In the genomic region with DNA sequence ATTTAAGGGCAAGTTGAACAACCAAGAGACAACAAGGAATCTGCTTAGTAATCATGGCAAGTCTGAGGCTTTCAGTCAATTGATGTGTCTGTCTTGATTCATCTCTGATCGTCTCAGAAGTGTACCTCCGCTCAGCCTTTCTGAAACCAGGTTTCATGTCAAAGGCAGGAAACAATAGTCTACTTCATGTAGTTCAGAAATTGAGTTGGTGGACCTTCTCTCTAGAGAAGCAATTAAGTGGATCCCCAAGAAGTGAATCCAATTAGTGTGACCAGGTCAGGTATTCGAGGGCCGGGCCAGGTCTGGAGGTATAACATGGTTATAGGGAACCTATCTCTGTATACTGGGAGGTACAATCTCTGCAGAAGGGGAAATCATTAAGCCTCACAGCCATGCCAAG, we compare ENCODE assay signal across 11 cellular contexts. TPM values are rescaled to one million over a fixed set of nuclear protein-coding genes. Genes with fewer than 3 reads are reported as not detected.
A peak's percentile ranks its signal among the peaks of the same experiment; 100 is the strongest.
DNase-seq lines count a peak whose midpoint lies in the region; ATAC-seq, FAIRE-seq and TF ChIP-seq lines count a peak whose summit lies in the region.
"Had no signal": no experiment of that assay in that cellular context is flagged by ENCODE, and none has a peak within 500 bp of the region (broad histone marks: within the 10 kb centered on the region; RNA-seq: fewer than 3 reads in every experiment).

No MANE protein-coding gene starts in this region.

- H3K79me2 ChIP-seq in HepG2 (ENCODE audit: insufficient read depth, low read length) = no peaks in the 10 kb centered on the region

- TF ChIP-seq EP300 in HepG2 (IDR thresholded peaks at IDR 0.05; ENCODE audit: low read depth in 2 of 2, low read length in 2 of 2) = no peak
- TF ChIP-seq EP300 in HepG2 (CRISPR knock-in tag; IDR thresholded peaks at IDR 0.05; ENCODE audit: borderline replicate concordance) = no peak

- no peak for TF ChIP-seq CTCF in HepG2 (CRISPR knock-in tag; IDR thresholded peaks at IDR 0.05)

- 68% methylated on average over 4 of the region's 4 CpGs for WGBS in HepG2 (ENCODE audit: low lambda C conversion rate)

- H3K4me1 Mint-ChIP-seq in T-helper 17 cell = peaks cover 43% of the 10 kb centered on the region

- H4K20me1 ChIP-seq in HepG2 (ENCODE audit: insufficient read depth, low read length) = no peaks in the 10 kb centered on the region

- TF ChIP-seq POLR2A in GM12891 (IDR thresholded peaks at IDR 0.05; ENCODE audit: low read depth, low read length) (peak; percentile 40; the same call in 1 of the 2 replicates), HepG2 (IDR thresholded peaks at IDR 0.05; ENCODE audit: insufficient read depth in 1 of 2, low read depth in 2 of 2, low read length in 2 of 2) (no peak)

- no peak for TF ChIP-seq RAD21 in HepG2 (CRISPR knock-in tag; IDR thresholded peaks at IDR 0.05)

- no peaks in the 10 kb centered on the region for H3K36me3 ChIP-seq in HepG2 (replicated peaks in 1 of 2; ENCODE audit: control insufficient read depth in 1 of 2, insufficient read depth in 2 of 2, low read length in 2 of 2)
- H3K36me3 ChIP-seq: breast epithelium had no signal

- CTCF ChIA-PET in HepG2 (lab: Yijun Ruan, JAX; ENCODE audit: low intra/inter-chr PET ratio, low total read pairs) = no interaction called here

- H3K4me3 ChIP-seq in HepG2 (replicated peaks in 1 of 3; ENCODE audit: insufficient read depth in 1 of 3, low read depth in 2 of 3, low read length in 3 of 3) = no peak overlapping the region
- H3K4me3 ChIP-seq: breast epithelium had no signal

- in situ Hi-C loops in HepG2 (cut with HindIII; ENCODE audit: extremely low pct_ligation_motif_present, low pct_unique_long_range_greater_than_20kb) = no loop called here

- H3K9ac ChIP-seq in HepG2 (ENCODE audit: insufficient read depth, low read depth, low read length) = no peak overlapping the region

- no peaks in the 10 kb centered on the region for H3K9me3 ChIP-seq in T-helper 17 cell (ENCODE audit: control insufficient read depth, low read length, poor library complexity, severe bottlenecking)
- H3K9me3 ChIP-seq in HepG2 (ENCODE audit: low read length) = no peaks in the 10 kb centered on the region
- H3K9me3 ChIP-seq: breast epithelium had no signal

- BruUV-seq in HepG2 (replicated peaks; lab: Mats Ljungman, UMichigan) = no TSS peak

- DNase-seq in GM12891 (ENCODE audit: insufficient read length, low spot score) = no peak
- no peak for DNase-seq in GM19239 (ENCODE audit: insufficient read length, low spot score)
- DNase-seq in T-helper 17 cell = no peak
- DNase-seq in HepG2 (ENCODE audit: low spot score) = no peak
- no peak for DNase-seq in occipital lobe (lab: John Stamatoyannopoulos, UW)
- DNase-seq in NCI-H2196 (lab: John Stamatoyannopoulos, UW; ENCODE audit: unreplicated experiment) = no peak
- DNase-seq in medulla oblongata (ENCODE audit: extremely low spot score) = no peak
- DNase-seq: naive thymus-derived CD8-positive, alpha-beta T cell had no signal

- no peaks in the 10 kb centered on the region for H3K4me1 ChIP-seq in HepG2 (ENCODE audit: insufficient read depth, low read length)
- H3K4me1 ChIP-seq: breast epithelium had no signal

- intact Hi-C loops in HepG2 (cut with micrococcal nuclease; ENCODE audit: unreplicated experiment) = no loop called here

- H3K4me3 Mint-ChIP-seq in T-helper 17 cell = peak overlapping the region; percentile 76
- H3K4me3 Mint-ChIP-seq: naive thymus-derived CD8-positive, alpha-beta T cell had no signal

- H3K27ac ChIP-seq in HepG2 (ENCODE audit: extremely low read length, insufficient read depth, low read length) = no peak overlapping the region
- H3K27ac ChIP-seq: breast epithelium had no signal

- POLR2A ChIA-PET in HepG2 (lab: Yijun Ruan, JAX) = no interaction called here

- ATAC-seq in HG02885 (IDR thresholded peaks at IDR 0.05; ENCODE audit: poor library complexity, unreplicated experiment) = peak; percentile 48
- peak; percentile 40 for ATAC-seq in T-helper 17 cell
- ATAC-seq in HepG2 = no peak
- ATAC-seq: naive thymus-derived CD8-positive, alpha-beta T cell had no signal

- FAIRE-seq in GM12891 (lab: Jason Lieb, UNC) = peak; percentile 92
- FAIRE-seq in GM19239 (lab: Jason Lieb, UNC) = peak; percentile 99
- no peak for FAIRE-seq in HepG2 (lab: Jason Lieb, UNC)

- no peaks in the 10 kb centered on the region; a peak in 1 of 5 replicates for H3K27me3 ChIP-seq in HepG2 (ENCODE audit: control insufficient read depth in 1 of 2, insufficient read depth in 2 of 2, low read length in 2 of 2)
- H3K27me3 ChIP-seq: breast epithelium had no signal

- no peak overlapping the region for H2AFZ ChIP-seq in HepG2 (ENCODE audit: low read length)

- peaks cover 2% of the 10 kb centered on the region for H3K36me3 Mint-ChIP-seq in T-helper 17 cell (ENCODE audit: low read depth)

- H3K27me3 Mint-ChIP-seq in T-helper 17 cell = no peaks in the 10 kb centered on the region
- H3K27me3 Mint-ChIP-seq: naive thymus-derived CD8-positive, alpha-beta T cell had no signal

- H3K4me2 ChIP-seq in HepG2 (ENCODE audit: low read depth, low read length) = no peak overlapping the region

- peak overlapping the region; percentile 94 for H3K27ac Mint-ChIP-seq in T-helper 17 cell

TF ChIP-seq in GM12891, 5 proteins besides CTCF, POLR2A, EP300 and RAD21 (continues in another document):
- TF ChIP-seq POLR2AphosphoS5 (IDR thresholded peaks at IDR 0.05; ENCODE audit: low read depth, low read length) (no peak), POU2F2 (IDR thresholded peaks at IDR 0.05; ENCODE audit: low read depth, low read length) (0 out of 2 replicates have a peak, but pooled peaks have one; percentile 20), SPI1 (IDR thresholded peaks at IDR 0.05; ENCODE audit: low read depth, low read length) (no peak), PAX5 (IDR thresholded peaks at IDR 0.05; ENCODE audit: insufficient read depth, low read length, severe bottlenecking) (no peak)

TF ChIP-seq in HepG2, 621 proteins besides CTCF, POLR2A, EP300 and RAD21 (continues in another document):
- TF ChIP-seq YEATS2 (CRISPR knock-in tag; IDR thresholded peaks at IDR 0.05; ENCODE audit: borderline replicate concordance) (no peak), KAT8 (CRISPR knock-in tag; IDR thresholded peaks at IDR 0.05) (no peak), ZNF253 (CRISPR knock-in tag; IDR thresholded peaks at IDR 0.05; ENCODE audit: borderline replicate concordance) (no peak), ZNF10 (CRISPR knock-in tag; IDR thresholded peaks at IDR 0.05; ENCODE audit: borderline replicate concordance, low read depth) (no peak)

RNA-seq across cellular contexts. Expression of a gene that starts 31.9 kb away (rescaled TPM):
- 29.4 TPM for polyA plus RNA-seq in GM12891 (2012; ENCODE audit: low read depth, missing spikeins)
- total RNA-seq in T-helper 17 cell = 10 to 100 TPM; 24.5 to 50.4 TPM
- not detected in 2 replicates for total RNA-seq in HepG2 (2016; rRNA removed; fragmentation: Illumina TruSeq; extraction: Trizol)
- total RNA-seq in HepG2 (2016; cell fraction: cytosol; rRNA removed; fragmentation: Illumina TruSeq; extraction: Trizol; ENCODE audit: low read depth) = not detected in 2 replicates
- total RNA-seq in HepG2 (2016; cell fraction: insoluble cytoplasmic fraction; rRNA removed; fragmentation: Illumina TruSeq; extraction: Trizol) = not detected in 2 replicates
- not detected in 2 replicates for total RNA-seq in HepG2 (2016; cell fraction: membrane; rRNA removed; fragmentation: Illumina TruSeq; extraction: Trizol)
- not detected in 2 replicates for total RNA-seq in HepG2 (2016; cell fraction: nucleus; rRNA removed; fragmentation: Illumina TruSeq; extraction: Trizol)
- not detected in 2 replicates for polyA plus RNA-seq in HepG2 (2011; rRNA removed)
- polyA plus RNA-seq in HepG2 (2011; cell fraction: cytosol; rRNA removed) = not detected in 2 replicates
- polyA plus RNA-seq in HepG2 (2011; cell fraction: nucleus; rRNA removed) = not detected in 2 replicates
- polyA plus RNA-seq in HepG2 (2012) = not detected in 2 replicates
- polyA plus RNA-seq in HepG2 (2016; cell fraction: cytosol; fragmentation: Illumina TruSeq; extraction: Trizol; ENCODE audit: low read depth) = not detected in 2 replicates
- polyA plus RNA-seq in HepG2 (2016; cell fraction: insoluble cytoplasmic fraction; fragmentation: Illumina TruSeq; extraction: Trizol; ENCODE audit: low read depth) = not detected in 2 replicates
- not detected in 2 replicates for polyA plus RNA-seq in HepG2 (2016; cell fraction: membrane; fragmentation: Illumina TruSeq; extraction: Trizol; ENCODE audit: low read depth)
- not detected in 2 replicates for polyA plus RNA-seq in HepG2 (2016; cell fraction: nucleus; fragmentation: Illumina TruSeq; extraction: Trizol; ENCODE audit: insufficient read depth, low read depth)
- polyA minus RNA-seq in HepG2 (2011; rRNA and poly(A)+ RNA removed; ENCODE audit: low replicate concordance) = 0.19 TPM in 1 of 2 replicates, not detected in the other
- not detected in 2 replicates for polyA minus RNA-seq in HepG2 (2011; cell fraction: cytosol; rRNA and poly(A)+ RNA removed)
- not detected in 2 replicates for polyA minus RNA-seq in HepG2 (2011; cell fraction: nucleus; rRNA and poly(A)+ RNA removed)
- 0.94 TPM for total RNA-seq in occipital lobe
- total RNA-seq: glomerular endothelial cell had no signal

RNA-seq across cellular contexts. Expression of a gene that starts 45.7 kb away (rescaled TPM):
- 27.1 TPM for polyA plus RNA-seq in GM12891 (2012; ENCODE audit: low read depth, missing spikeins)
- total RNA-seq in T-helper 17 cell (10 to 100 TPM; 17.9 to 22.4 TPM), HepG2 (2016; rRNA removed; fragmentation: Illumina TruSeq; extraction: Trizol) (47.6 and 81.0 TPM in 2 replicates), occipital lobe (57.9 TPM)
- 10.6 and 13.0 TPM in 2 replicates for total RNA-seq in HepG2 (2016; cell fraction: cytosol; rRNA removed; fragmentation: Illumina TruSeq; extraction: Trizol; ENCODE audit: low read depth)
- 48.9 and 81.8 TPM in 2 replicates for total RNA-seq in HepG2 (2016; cell fraction: insoluble cytoplasmic fraction; rRNA removed; fragmentation: Illumina TruSeq; extraction: Trizol)
- 33.6 and 35.1 TPM in 2 replicates for total RNA-seq in HepG2 (2016; cell fraction: membrane; rRNA removed; fragmentation: Illumina TruSeq; extraction: Trizol)
- total RNA-seq in HepG2 (2016; cell fraction: nucleus; rRNA removed; fragmentation: Illumina TruSeq; extraction: Trizol) = 21.1 and 23.6 TPM in 2 replicates
- 37.2 and 49.1 TPM in 2 replicates for polyA plus RNA-seq in HepG2 (2011; rRNA removed)
- polyA plus RNA-seq in HepG2 (2011; cell fraction: cytosol; rRNA removed) = 18.2 and 34.5 TPM in 2 replicates
- 7.1 and 8.3 TPM in 2 replicates for polyA plus RNA-seq in HepG2 (2011; cell fraction: nucleus; rRNA removed)
- 26.1 and 31.9 TPM in 2 replicates for polyA plus RNA-seq in HepG2 (2012)
- 11.8 and 15.4 TPM in 2 replicates for polyA plus RNA-seq in HepG2 (2016; cell fraction: cytosol; fragmentation: Illumina TruSeq; extraction: Trizol; ENCODE audit: low read depth)
- 79.9 and 90.6 TPM in 2 replicates for polyA plus RNA-seq in HepG2 (2016; cell fraction: insoluble cytoplasmic fraction; fragmentation: Illumina TruSeq; extraction: Trizol; ENCODE audit: low read depth)
- 29.9 and 35.6 TPM in 2 replicates for polyA plus RNA-seq in HepG2 (2016; cell fraction: membrane; fragmentation: Illumina TruSeq; extraction: Trizol; ENCODE audit: low read depth)
- polyA plus RNA-seq in HepG2 (2016; cell fraction: nucleus; fragmentation: Illumina TruSeq; extraction: Trizol; ENCODE audit: insufficient read depth, low read depth) = 32.3 and 35.9 TPM in 2 replicates
- polyA minus RNA-seq in HepG2 (2011; rRNA and poly(A)+ RNA removed; ENCODE audit: low replicate concordance) = 5.5 and 8.5 TPM in 2 replicates
- 10.5 and 16.0 TPM in 2 replicates for polyA minus RNA-seq in HepG2 (2011; cell fraction: cytosol; rRNA and poly(A)+ RNA removed)
- 12.2 and 15.8 TPM in 2 replicates for polyA minus RNA-seq in HepG2 (2011; cell fraction: nucleus; rRNA and poly(A)+ RNA removed)

Comparison
In these comparisons a context has a peak if more than half of its experiments do, and no peak if none do; other contexts are left out.
1. RNA of a gene that starts 31.9 kb away (total RNA-seq): 24.5 to 50.4 TPM in T-helper 17 cell; 0.94 TPM in occipital lobe (single experiment) and not detected in HepG2; every median in the first group is over 10 times any median in the second.